In genomic region chr3:124412642-124413041, GRCh38 we compare ENCODE assay signal across 18 cellular contexts.
DNase-seq lines count a peak whose midpoint lies in the region; ATAC-seq and TF ChIP-seq lines count a peak whose summit lies in the region.
"Had no signal": no experiment of that assay in that cellular context is flagged by ENCODE, and none has a peak within 500 bp of the region (broad histone marks: within the 10 kb centered on the region; RNA-seq: fewer than 3 reads in every experiment).

No MANE protein-coding gene starts in this region.

- TF ChIP-seq CTCF in left lung (IDR thresholded peaks at IDR 0.05) (no peak), right lobe of liver (IDR thresholded peaks at IDR 0.05) (no peak)

- intact Hi-C loops in left lung (cut with DNase I), result no loop called here
- intact Hi-C loops in right lobe of liver (cut with DNase I), result no loop called here

- H3K27me3 ChIP-seq in adipocyte (replicated peaks; ENCODE audit: control insufficient read depth, insufficient read depth, low read length), result no peaks in the 10 kb centered on the region
- no peaks in the 10 kb centered on the region for H3K27me3 ChIP-seq in left lung
- H3K27me3 ChIP-seq in right lobe of liver, result no peaks in the 10 kb centered on the region
- H3K27me3 ChIP-seq: BLaER1 had no signal

- TF ChIP-seq POLR2A in right lobe of liver (IDR thresholded peaks at IDR 0.05), result no peak

- H3K9ac ChIP-seq in adipocyte (ENCODE audit: low read length), result no peak overlapping the region
- H3K9ac ChIP-seq: BLaER1, GM23248 had no signal

- H3K9me3 ChIP-seq in adipocyte (ENCODE audit: control insufficient read depth, low read length) (no peaks in the 10 kb centered on the region), left lung (no peaks in the 10 kb centered on the region), right lobe of liver (no peaks in the 10 kb centered on the region)
- H3K9me3 ChIP-seq: BLaER1, Caco-2 had no signal

- no peaks in the 10 kb centered on the region for H3K36me3 ChIP-seq in adipocyte (ENCODE audit: control insufficient read depth, insufficient read depth, low read length, severe bottlenecking)
- no peaks in the 10 kb centered on the region for H3K36me3 ChIP-seq in left lung
- no peaks in the 10 kb centered on the region for H3K36me3 ChIP-seq in right lobe of liver

- DNase-seq in adipocyte (ENCODE audit: low read depth), result peak; percentile 11
- no peak for DNase-seq in left lung
- no peak for DNase-seq in right lobe of liver
- DNase-seq in ACHN, result no peak
- no peak for DNase-seq in NCI-H1694 (lab: John Stamatoyannopoulos, UW)
- no peak for DNase-seq in NOMO-1 (lab: John Stamatoyannopoulos, UW; ENCODE audit: unreplicated experiment in 2 of 2)
- DNase-seq: Caco-2; CD4-positive, CD25-positive, alpha-beta regulatory T cell; CD8-positive, alpha-beta T cell; DMS153; DND-41; GM23248; H7; HCEC 1CT had no signal

- no peak overlapping the region for H3K27ac ChIP-seq in left lung
- peak overlapping the region in 1 of 3 donors; percentile 79 for H3K27ac ChIP-seq in right lobe of liver
- H3K27ac ChIP-seq: BLaER1, C4-2B, GM23248 had no signal

- H3K4me1 ChIP-seq in adipocyte (ENCODE audit: control insufficient read depth, insufficient read depth, low read length) (peaks cover 25% of the 10 kb centered on the region), left lung (no peaks in the 10 kb centered on the region), right lobe of liver (peaks cover 0 to 27% (median 8%) of the 10 kb centered on the region in 4 donors)
- H3K4me1 ChIP-seq: BLaER1 had no signal

- peak; percentile 54 for ATAC-seq in left lung
- ATAC-seq in right lobe of liver, result peak; percentile 66 to 76 (median 70)
- no peak for ATAC-seq in GM21515 (IDR thresholded peaks at IDR 0.05; ENCODE audit: unreplicated experiment)
- ATAC-seq: CD8-positive, alpha-beta T cell; GM12878 had no signal

- peak overlapping the region; percentile 5 for H3K4me3 ChIP-seq in adipocyte (ENCODE audit: low read length)
- H3K4me3 ChIP-seq in left lung, result no peak overlapping the region
- no peak overlapping the region for H3K4me3 ChIP-seq in right lobe of liver
- H3K4me3 ChIP-seq: BLaER1, GM12878, GM23248 had no signal

- in situ Hi-C loops in ACHN (cut with HindIII; ENCODE audit: low pct_ligation_motif_present, low pct_unique_long_range_greater_than_20kb, low sequenced_read_pairs), result no loop called here
